ENCODE assay signal across 8 cellular contexts in the genomic region with DNA sequence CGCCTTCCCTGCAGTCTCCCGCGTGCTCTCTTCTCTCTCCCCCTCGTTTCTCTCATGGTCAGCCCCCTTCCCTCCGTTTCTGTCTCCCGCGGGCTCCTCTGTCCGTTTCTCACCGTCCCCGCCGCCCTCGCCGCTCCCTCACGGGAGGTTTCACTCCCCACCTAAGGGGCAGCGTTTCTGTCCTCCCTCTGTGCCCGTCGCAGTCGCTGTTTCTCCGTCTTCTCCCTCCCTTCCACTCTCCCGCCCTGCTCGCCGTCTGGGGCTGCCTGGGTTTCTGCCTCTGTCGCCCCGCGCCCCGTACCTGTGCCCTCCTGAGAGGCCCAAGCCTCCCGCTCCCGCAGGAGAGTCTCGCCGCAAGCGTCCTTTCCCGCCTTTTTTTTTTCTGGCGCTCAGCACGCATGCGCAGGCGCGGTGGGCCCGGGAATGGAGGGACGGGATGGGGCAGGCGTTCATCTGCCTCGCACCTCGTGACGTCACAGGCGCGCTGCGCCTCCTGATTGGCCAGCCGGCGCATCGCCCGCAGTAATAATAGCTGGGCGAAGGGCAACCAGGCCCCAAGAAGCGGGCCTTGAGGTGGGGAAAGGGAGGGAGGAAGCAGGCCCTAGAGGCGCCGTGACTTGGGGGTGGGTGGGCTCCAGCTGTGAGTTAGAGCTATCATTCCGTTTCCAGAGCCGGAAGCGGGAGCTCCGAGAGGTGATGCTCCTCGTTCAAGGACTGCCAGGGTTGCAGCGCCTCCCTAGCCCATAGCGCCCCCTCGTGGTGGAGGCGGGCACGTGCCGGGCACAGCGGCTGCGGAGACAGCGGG. TPM values are rescaled to one million over a fixed set of nuclear protein-coding genes. Genes with fewer than 3 reads are reported as not detected.
A peak's percentile ranks its signal among the peaks of the same experiment; 100 is the strongest.
DNase-seq lines count a peak whose midpoint lies in the region; ATAC-seq and TF ChIP-seq lines count a peak whose summit lies in the region.

No MANE protein-coding gene starts in this region.

- H3K4me3 ChIP-seq in CD4-positive, alpha-beta memory T cell (ENCODE audit: low read length in 2 of 2) = peak overlapping the region; percentile 17 to 73

- CTCF ChIA-PET in CD4-positive, alpha-beta memory T cell (lab: Charles Lee; ENCODE audit: partially characterized antibody) = interaction anchor here (0.6 to 4.3 kb wide), 57 partner anchors 9 to 850 kb away, joined by 3 to 111 read pairs (median 5); partner anchors contain the start of genes EPS8L1, HSPBP1, ISOC2 and NAT14
- CTCF ChIA-PET in activated CD8-positive, alpha-beta T cell treated with anti-CD3 and anti-CD28 coated beads for 36 hours (lab: Charles Lee) = interaction anchor here (0.6 to 3.1 kb wide), 54 partner anchors 9 to 623 kb away, joined by 3 to 77 read pairs (median 5); partner anchors contain the start of genes C19orf85, FIZ1, ISOC2 and NAT14

- intact Hi-C loops in CD4-positive, alpha-beta memory T cell (cut with micrococcal nuclease) = loop anchor here (1.0 to 2.0 kb wide), 4 partner anchors 35 to 291 kb away; partner anchors contain the start of gene ISOC2
- intact Hi-C loops in activated CD8-positive, alpha-beta T cell treated with anti-CD3 and anti-CD28 coated beads for 36 hours (cut with micrococcal nuclease) = loop anchor here (5.0 kb wide), 1 partner anchor 36 kb away; no protein-coding TSS in a partner anchor

- H3K27ac Mint-ChIP-seq in CD4-positive, alpha-beta memory T cell = peak overlapping the region; percentile 75 to 92 (median 84)
- peak overlapping the region; percentile 78 for H3K27ac Mint-ChIP-seq in activated CD8-positive, alpha-beta T cell treated with anti-CD3 and anti-CD28 coated beads for 36 hours
- peak overlapping the region; percentile 95 for H3K27ac Mint-ChIP-seq in memory B cell

- POLR2A ChIA-PET in CD4-positive, alpha-beta memory T cell (lab: Charles Lee; ENCODE audit: partially characterized antibody) = interaction anchor here (0.7 to 3.2 kb wide), 14 partner anchors 14 to 362 kb away, joined by 3 to 17 read pairs (median 4); partner anchors contain the start of genes FIZ1, ISOC2, UBE2S and ZNF524
- POLR2A ChIA-PET in activated CD8-positive, alpha-beta T cell treated with anti-CD3 and anti-CD28 coated beads for 36 hours (lab: Charles Lee) = interaction anchor here (0.6 to 1.4 kb wide), 7 partner anchors 16 to 133 kb away, joined by 3 to 4 read pairs (median 3); no protein-coding TSS in a partner anchor

- no peaks in the 10 kb centered on the region for H3K36me3 Mint-ChIP-seq in CD4-positive, alpha-beta memory T cell
- H3K36me3 Mint-ChIP-seq in activated CD8-positive, alpha-beta T cell treated with anti-CD3 and anti-CD28 coated beads for 36 hours (ENCODE audit: low read depth) = peaks cover 2% of the 10 kb centered on the region
- no peaks in the 10 kb centered on the region for H3K36me3 Mint-ChIP-seq in memory B cell

- no peaks in the 10 kb centered on the region for H3K9me3 ChIP-seq in CD4-positive, alpha-beta memory T cell (ENCODE audit: control insufficient read depth in 1 of 2, low read length in 2 of 2)

- no peaks in the 10 kb centered on the region for H3K36me3 ChIP-seq in CD4-positive, alpha-beta memory T cell (ENCODE audit: insufficient read depth, low read length)

- H3K27me3 Mint-ChIP-seq in CD4-positive, alpha-beta memory T cell = peaks cover 6% of the 10 kb centered on the region in 2 donors
- peaks cover 3% of the 10 kb centered on the region for H3K27me3 Mint-ChIP-seq in activated CD8-positive, alpha-beta T cell treated with anti-CD3 and anti-CD28 coated beads for 36 hours
- peaks cover 4% of the 10 kb centered on the region for H3K27me3 Mint-ChIP-seq in memory B cell

- H3K4me1 Mint-ChIP-seq in CD4-positive, alpha-beta memory T cell = peaks cover 5 to 13% (median 10%) of the 10 kb centered on the region in 4 donors
- H3K4me1 Mint-ChIP-seq in activated CD8-positive, alpha-beta T cell treated with anti-CD3 and anti-CD28 coated beads for 36 hours (ENCODE audit: low read depth) = peaks cover 23% of the 10 kb centered on the region
- peaks cover 15% of the 10 kb centered on the region for H3K4me1 Mint-ChIP-seq in memory B cell

- peak; percentile 99 for TF ChIP-seq CTCF in activated CD8-positive, alpha-beta T cell treated with anti-CD3 and anti-CD28 coated beads for 36 hours (IDR thresholded peaks at IDR 0.05)

- H3K4me3 Mint-ChIP-seq in CD4-positive, alpha-beta memory T cell = peak overlapping the region; percentile 81 to 90 (median 83)
- peak overlapping the region; percentile 70 for H3K4me3 Mint-ChIP-seq in activated CD8-positive, alpha-beta T cell treated with anti-CD3 and anti-CD28 coated beads for 36 hours
- peak overlapping the region; percentile 88 for H3K4me3 Mint-ChIP-seq in memory B cell

- ATAC-seq in GM19438 (IDR thresholded peaks at IDR 0.05; ENCODE audit: low read depth, unreplicated experiment) (peak; percentile 86), memory B cell (ENCODE audit: low read depth) (peak; percentile 95)
- peak; percentile 96 for ATAC-seq in activated CD8-positive, alpha-beta T cell treated with anti-CD3 and anti-CD28 coated beads for 36 hours

- peak; percentile 85 to 96 (median 92) for DNase-seq in CD4-positive, alpha-beta memory T cell
- DNase-seq in HK-2 (ENCODE audit: unreplicated experiment) (peak; percentile 98), NCI-H82 (lab: John Stamatoyannopoulos, UW) (peak; percentile 94), memory B cell (ENCODE audit: low spot score in 2 of 2) (peak; percentile 96 to 99)
- DNase-seq in activated CD8-positive, alpha-beta T cell treated with anti-CD3 and anti-CD28 coated beads for 36 hours = peak; percentile 92
- peak; percentile 94 for DNase-seq in effector CD8-positive, alpha-beta T cell (lab: John Stamatoyannopoulos, UW)
- DNase-seq in stimulated activated CD8-positive, alpha-beta memory T cell treated with anti-CD3 and anti-CD28 coated beads, Interleukin-12 subunit alpha, Interleukin-12 subunit beta, amount 100 ng/mL, for 1 hour (ENCODE audit: low read depth) = peak; percentile 90

- no peaks in the 10 kb centered on the region for H3K27me3 ChIP-seq in CD4-positive, alpha-beta memory T cell (ENCODE audit: insufficient read depth, low read length)

- peak overlapping the region; percentile 46 for H3K27ac ChIP-seq in CD4-positive, alpha-beta memory T cell (ENCODE audit: low read depth, low read length)

- H3K4me1 ChIP-seq in CD4-positive, alpha-beta memory T cell (ENCODE audit: insufficient read depth, low read length) = peaks cover 4% of the 10 kb centered on the region

- H3K9me3 Mint-ChIP-seq in CD4-positive, alpha-beta memory T cell = no peaks in the 10 kb centered on the region
- H3K9me3 Mint-ChIP-seq in activated CD8-positive, alpha-beta T cell treated with anti-CD3 and anti-CD28 coated beads for 36 hours = peaks cover 3% of the 10 kb centered on the region
- no peaks in the 10 kb centered on the region for H3K9me3 Mint-ChIP-seq in memory B cell

RNA-seq across cellular contexts. Expression of gene SSC5D, which starts 15.4 kb away (rescaled TPM):
- under 1 TPM; 0.20 to 0.36 TPM for total RNA-seq in CD4-positive, alpha-beta memory T cell
- not detected for polyA plus RNA-seq in CD4-positive, alpha-beta memory T cell
- under 1 TPM; 0.67 to 0.70 TPM for total RNA-seq in activated CD8-positive, alpha-beta T cell treated with anti-CD3 and anti-CD28 coated beads for 36 hours

RNA-seq across cellular contexts. Expression of gene NAT14, which starts 18.7 kb away (rescaled TPM):
- total RNA-seq in CD4-positive, alpha-beta memory T cell = 1 to 10 TPM; 2.7 to 3.1 TPM
- polyA plus RNA-seq in CD4-positive, alpha-beta memory T cell = 1 to 10 TPM; 2.6 to 3.2 TPM
- total RNA-seq in activated CD8-positive, alpha-beta T cell treated with anti-CD3 and anti-CD28 coated beads for 36 hours = 10 to 100 TPM; 18.9 to 19.9 TPM

RNA-seq across cellular contexts. Expression of gene ZNF628, which starts 27.2 kb away (rescaled TPM):
- 1 to 10 TPM; 8.1 to 9.1 TPM for total RNA-seq in CD4-positive, alpha-beta memory T cell
- under 1 TPM in 1 of 2 donors, not detected in 1; 0.47 TPM for polyA plus RNA-seq in CD4-positive, alpha-beta memory T cell
- total RNA-seq in activated CD8-positive, alpha-beta T cell treated with anti-CD3 and anti-CD28 coated beads for 36 hours = 1 to 10 TPM; 8.4 to 8.6 TPM

RNA-seq across cellular contexts. Expression of gene SBK2, which starts 33.3 kb away (rescaled TPM):
- not detected for total RNA-seq in CD4-positive, alpha-beta memory T cell
- not detected for polyA plus RNA-seq in CD4-positive, alpha-beta memory T cell
- total RNA-seq in activated CD8-positive, alpha-beta T cell treated with anti-CD3 and anti-CD28 coated beads for 36 hours = not detected

RNA-seq across cellular contexts. Expression of gene C19orf85, which starts 39.1 kb away (rescaled TPM):
- total RNA-seq in CD4-positive, alpha-beta memory T cell = not detected
- polyA plus RNA-seq in CD4-positive, alpha-beta memory T cell = not detected
- not detected for total RNA-seq in activated CD8-positive, alpha-beta T cell treated with anti-CD3 and anti-CD28 coated beads for 36 hours

Comparison
In these comparisons a context has a peak if more than half of its experiments do, and no peak if none do; other contexts are left out.
1. Peak in every context shown above with its lines: DNase-seq, ATAC-seq, H3K4me3 ChIP-seq and H3K27ac ChIP-seq.
2. RNA of gene NAT14, which starts 18.7 kb away (total RNA-seq): 18.9 to 19.9 TPM in activated CD8-positive, alpha-beta T cell treated with anti-CD3 and anti-CD28 coated beads for 36 hours; 2.7 to 3.1 TPM in CD4-positive, alpha-beta memory T cell; every median in the first group is over 4 times any median in the second.